In genomic region chr11:57516061-57516443, GRCh38 we compare ENCODE assay signal across 8 cellular contexts. TPM values are rescaled to one million over a fixed set of nuclear protein-coding genes. Genes with fewer than 3 reads are reported as not detected.
DNase-seq lines count a peak whose midpoint lies in the region; ATAC-seq, FAIRE-seq and TF ChIP-seq lines count a peak whose summit lies in the region.

No MANE protein-coding gene starts in this region.

- no peaks in the 10 kb centered on the region for H4K20me1 ChIP-seq in mammary epithelial cell (ENCODE audit: insufficient read depth, low read length)

- intact Hi-C loops in mammary epithelial cell (cut with micrococcal nuclease): no loop called here

- H3K36me3 ChIP-seq in HUES48 (ENCODE audit: control insufficient read depth, insufficient read depth, low read length) (no peaks in the 10 kb centered on the region), mammary epithelial cell (ENCODE audit: insufficient read depth, low read length) (no peaks in the 10 kb centered on the region), mucosa of stomach (ENCODE audit: control insufficient read depth, insufficient read depth, low read length) (no peaks in the 10 kb centered on the region)

- in situ Hi-C loops in mammary epithelial cell (cut with MboI; ENCODE audit: low sequenced_read_pairs in 2 of 2): no loop called here

- H3K27ac ChIP-seq in A549: peak overlapping the region; percentile 68 to 85
- no peak overlapping the region for H3K27ac ChIP-seq in HUES48 (ENCODE audit: low read depth, low read length)
- no peak overlapping the region for H3K27ac ChIP-seq in mammary epithelial cell (ENCODE audit: insufficient read depth, low read depth, low read length)

- CTCF ChIA-PET in A549 (lab: Yijun Ruan, JAX): interaction anchor here (1.0 to 8.6 kb wide), 9 partner anchors 11 to 163 kb away, joined by 4 to 119 read pairs (median 8); partner anchors contain the start of genes RTN4RL2 and UBE2L6
- CTCF ChIA-PET in mammary epithelial cell (lab: Charles Lee; ENCODE audit: low non-redundant PET): interaction anchor here (0.7 kb wide), 2 partner anchors 23 to 58 kb away, joined by 3 to 4 read pairs; no protein-coding TSS in a partner anchor

- TF ChIP-seq EP300 in A549 (IDR thresholded peaks at IDR 0.05): no peak

- H3K9ac ChIP-seq in HUES48 (ENCODE audit: low read depth, low read length): peak overlapping the region; percentile 71; the same call in 1 of the 2 replicates
- no peak overlapping the region for H3K9ac ChIP-seq in mammary epithelial cell (ENCODE audit: insufficient read depth, low read length)
- H3K9ac ChIP-seq in mucosa of stomach (ENCODE audit: low read length): peak overlapping the region; percentile 70

- no peak for TF ChIP-seq POLR2A in A549 (IDR thresholded peaks at IDR 0.05; ENCODE audit: low read length)

- peaks cover 4% of the 10 kb centered on the region; the same call in 1 of the 3 replicates for H3K4me1 ChIP-seq in A549
- peaks cover 3% of the 10 kb centered on the region; the same call in 1 of the 2 replicates for H3K4me1 ChIP-seq in HUES48 (ENCODE audit: control insufficient read depth, insufficient read depth, low read length)
- peaks cover 13% of the 10 kb centered on the region for H3K4me1 ChIP-seq in mammary epithelial cell (ENCODE audit: insufficient read depth, low read length)
- peaks cover 14% of the 10 kb centered on the region for H3K4me1 ChIP-seq in mucosa of stomach (ENCODE audit: control insufficient read depth, insufficient read depth, low read length)

- peak overlapping the region; percentile 91 for H3K4me2 ChIP-seq in A549
- H3K4me2 ChIP-seq in mammary epithelial cell (ENCODE audit: insufficient read depth, low read depth, low read length): peak overlapping the region; percentile 99

- H3K4me3 ChIP-seq in A549: peak overlapping the region; percentile 78
- peak overlapping the region; percentile 74 for H3K4me3 ChIP-seq in HUES48 (ENCODE audit: low read depth, low read length)
- H3K4me3 ChIP-seq in mammary epithelial cell (replicated peaks in 1 of 3; ENCODE audit: insufficient read depth in 1 of 3, low read depth in 2 of 3, low read length in 3 of 3): peak overlapping the region in 1 of 3 experiments; percentile 55
- H3K4me3 ChIP-seq in mucosa of stomach (ENCODE audit: low read length): peak overlapping the region; percentile 82

- H2AFZ ChIP-seq in mammary epithelial cell (ENCODE audit: low read depth, low read length): peak overlapping the region; percentile 84

- H3K9me3 ChIP-seq in A549 (no peaks in the 10 kb centered on the region), HUES48 (ENCODE audit: control insufficient read depth, insufficient read depth, low read length) (no peaks in the 10 kb centered on the region), mammary epithelial cell (replicated peaks; ENCODE audit: insufficient read depth, low read length) (no peaks in the 10 kb centered on the region), mucosa of stomach (ENCODE audit: control insufficient read depth, low read length) (no peaks in the 10 kb centered on the region)

- dilution Hi-C loops in mammary epithelial cell (cut with HindIII; ENCODE audit: low sequenced_read_pairs): no loop called here

- TF ChIP-seq RAD21 in A549 (conservative IDR thresholded peaks at IDR 0.05 in 1 of 2, IDR thresholded peaks at IDR 0.05 in 1 of 2): no peak

- no peak for ATAC-seq in A549
- ATAC-seq in activated CD4-positive, CD25-positive, alpha-beta regulatory T cell treated with anti-CD3 and anti-CD28 coated beads, Interleukin-2, amount 50 U/mL, for 24 hours: no peak
- ATAC-seq in GM21529 (IDR thresholded peaks at IDR 0.05; ENCODE audit: unreplicated experiment): no peak

- POLR2A ChIA-PET in A549 (lab: Yijun Ruan, JAX): no interaction called here

- no peak for FAIRE-seq in A549 (lab: Jason Lieb, UNC)

- no TSS peak for BruUV-seq in mammary epithelial cell (replicated peaks; lab: Mats Ljungman, UMichigan)

- no peak for TF ChIP-seq CTCF in A549 (IDR thresholded peaks at IDR 0.05)
- no peak for TF ChIP-seq CTCF in mammary epithelial cell (conservative IDR thresholded peaks at IDR 0.05 in 1 of 2, IDR thresholded peaks at IDR 0.05 in 1 of 2; ENCODE audit: extremely low read depth in 1 of 2, insufficient read depth in 1 of 2, low read depth in 1 of 2, low read length in 2 of 2)

- H3K27me3 ChIP-seq in HUES48 (ENCODE audit: control insufficient read depth, insufficient read depth, low read length) (peaks cover 31% of the 10 kb centered on the region), mammary epithelial cell (ENCODE audit: insufficient read depth, low read length) (peaks cover 16% of the 10 kb centered on the region), mucosa of stomach (ENCODE audit: control insufficient read depth, insufficient read depth, low read length) (no peaks in the 10 kb centered on the region)

- DNase-seq in A549 (ENCODE audit: low read depth in 1 of 2, low spot score in 1 of 2) (no peak), mammary epithelial cell (no peak), iPS-NIHi7 (ENCODE audit: extremely low spot score) (no peak), NCI-H69 (lab: John Stamatoyannopoulos, UW) (no peak)

- no peaks in the 10 kb centered on the region for H3K79me2 ChIP-seq in mammary epithelial cell (ENCODE audit: insufficient read depth, low read length)

- 31% methylated on average over 5 of the region's 5 CpGs for WGBS in A549 (ENCODE audit: missing lambda C conversion rate)
- 52% methylated on average over 5 of the region's 5 CpGs for WGBS in mammary epithelial cell (ENCODE audit: low coverage, missing lambda C conversion rate)

TF ChIP-seq in A549, 52 proteins besides CTCF, POLR2A, EP300 and RAD21:
- peak; percentile 62 for TF ChIP-seq MAFK (IDR thresholded peaks at IDR 0.05; ENCODE audit: partially characterized antibody)
- no peak for TF ChIP-seq RARB (CRISPR knock-in tag; IDR thresholded peaks at IDR 0.05)

RNA-seq across cellular contexts. Expression of gene SLC43A1, which starts 0.6 kb away (rescaled TPM):
- polyA plus RNA-seq in A549 (2011; rRNA removed): 4.6 and 5.3 TPM in 2 replicates
- 3.5 and 4.4 TPM in 2 replicates for polyA plus RNA-seq in A549 (2012; cell fraction: cytosol; rRNA removed)
- polyA plus RNA-seq in A549 (2012; cell fraction: nucleus; rRNA removed): 8.6 and 10.7 TPM in 2 replicates
- 1.0 to 1.3 TPM (median 1.1 TPM) in 3 replicates for polyA plus RNA-seq in A549 (2017; fragmentation: RNase III; extraction: RNeasy Plus Mini Kit Qiagen cat#74134 plus additional on column Dnase treatment)
- 8.3 and 8.7 TPM in 2 replicates for polyA minus RNA-seq in A549 (2011; rRNA and poly(A)+ RNA removed)
- 1 to 10 TPM; 1.4 to 2.2 TPM for total RNA-seq in mammary epithelial cell
- 0.48 TPM for polyA plus RNA-seq in mammary epithelial cell
- not detected for polyA minus RNA-seq in mammary epithelial cell

RNA-seq across cellular contexts. Expression of gene TIMM10, which starts 14.5 kb away (rescaled TPM):
- 248 and 249 TPM in 2 replicates for polyA plus RNA-seq in A549 (2011; rRNA removed)
- polyA plus RNA-seq in A549 (2012; cell fraction: cytosol; rRNA removed): 322 and 442 TPM in 2 replicates
- polyA plus RNA-seq in A549 (2012; cell fraction: nucleus; rRNA removed): 167 and 200 TPM in 2 replicates
- 172 to 184 TPM (median 179 TPM) in 3 replicates for polyA plus RNA-seq in A549 (2017; fragmentation: RNase III; extraction: RNeasy Plus Mini Kit Qiagen cat#74134 plus additional on column Dnase treatment)
- 74.6 and 86.9 TPM in 2 replicates for polyA minus RNA-seq in A549 (2011; rRNA and poly(A)+ RNA removed)
- total RNA-seq in mammary epithelial cell: 10 to 100 TPM; 24.8 to 58.9 TPM
- 124 TPM for polyA plus RNA-seq in mammary epithelial cell
- polyA minus RNA-seq in mammary epithelial cell: 173 TPM

RNA-seq across cellular contexts. Expression of gene SMTNL1, which starts 21.3 kb away (rescaled TPM):
- polyA plus RNA-seq in A549 (2011; rRNA removed): not detected in 2 replicates
- not detected in 2 replicates for polyA plus RNA-seq in A549 (2012; cell fraction: cytosol; rRNA removed)
- not detected in 2 replicates for polyA plus RNA-seq in A549 (2012; cell fraction: nucleus; rRNA removed)
- polyA plus RNA-seq in A549 (2017; fragmentation: RNase III; extraction: RNeasy Plus Mini Kit Qiagen cat#74134 plus additional on column Dnase treatment): not detected in 3 replicates
- not detected in 2 replicates for polyA minus RNA-seq in A549 (2011; rRNA and poly(A)+ RNA removed)
- not detected for total RNA-seq in mammary epithelial cell
- not detected for polyA plus RNA-seq in mammary epithelial cell
- not detected for polyA minus RNA-seq in mammary epithelial cell

RNA-seq across cellular contexts. Expression of gene UBE2L6, which starts 51.4 kb away (rescaled TPM):
- polyA plus RNA-seq in A549 (2011; rRNA removed) (14.8 and 17.9 TPM in 2 replicates), A549 (2017; fragmentation: RNase III; extraction: RNeasy Plus Mini Kit Qiagen cat#74134 plus additional on column Dnase treatment) (18.2 to 21.4 TPM (median 18.7 TPM) in 3 replicates), mammary epithelial cell (51.8 TPM)
- polyA plus RNA-seq in A549 (2012; cell fraction: cytosol; rRNA removed): 19.3 and 21.6 TPM in 2 replicates
- polyA plus RNA-seq in A549 (2012; cell fraction: nucleus; rRNA removed): 10.2 and 10.9 TPM in 2 replicates
- 26.2 and 34.6 TPM in 2 replicates for polyA minus RNA-seq in A549 (2011; rRNA and poly(A)+ RNA removed)
- total RNA-seq in mammary epithelial cell: 10 to 100 TPM; 34.2 to 46.8 TPM
- 29.3 TPM for polyA minus RNA-seq in mammary epithelial cell

RNA-seq across cellular contexts. Expression of gene RTN4RL2, which starts 55.7 kb away (rescaled TPM):
- 9.2 and 10.6 TPM in 2 replicates for polyA plus RNA-seq in A549 (2011; rRNA removed)
- polyA plus RNA-seq in A549 (2012; cell fraction: cytosol; rRNA removed): 60.9 and 116 TPM in 2 replicates
- 56.5 and 87.5 TPM in 2 replicates for polyA plus RNA-seq in A549 (2012; cell fraction: nucleus; rRNA removed)
- 23.7 to 27.4 TPM (median 25.8 TPM) in 3 replicates for polyA plus RNA-seq in A549 (2017; fragmentation: RNase III; extraction: RNeasy Plus Mini Kit Qiagen cat#74134 plus additional on column Dnase treatment)
- 4.1 and 8.9 TPM in 2 replicates for polyA minus RNA-seq in A549 (2011; rRNA and poly(A)+ RNA removed)
- total RNA-seq in mammary epithelial cell: under 1 TPM; 0.31 to 0.33 TPM
- polyA plus RNA-seq in mammary epithelial cell: 0.06 TPM
- 0.21 TPM for polyA minus RNA-seq in mammary epithelial cell

Comparison
In these comparisons a context has a peak if more than half of its experiments do, and no peak if none do; other contexts are left out.
1. H3K27ac ChIP-seq: peak in A549 (2 of 2); none in HUES48 (single experiment) and mammary epithelial cell (single experiment).